Comparison of ENCODE assay signal across 11 cellular contexts in the genomic region with DNA sequence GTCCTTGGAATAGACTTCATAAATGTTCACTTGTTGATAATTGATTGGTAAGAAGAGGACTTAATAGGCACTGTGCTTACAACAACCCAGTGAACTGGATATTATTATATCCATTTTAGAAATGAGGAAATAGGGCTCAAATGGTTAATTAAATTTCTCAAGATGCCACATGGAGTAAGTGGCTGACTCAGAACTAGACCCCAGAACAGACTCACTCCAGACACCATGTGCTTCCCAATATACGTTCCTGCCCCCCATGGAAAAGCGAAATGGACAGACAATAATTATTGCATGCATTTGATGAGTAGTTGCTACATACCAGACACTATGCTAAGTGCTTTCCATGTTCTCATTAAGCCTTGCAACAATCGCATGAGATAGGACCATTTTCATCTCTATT. TPM values are rescaled to one million over a fixed set of nuclear protein-coding genes. Genes with fewer than 3 reads are reported as not detected.
A peak's percentile ranks its signal among the peaks of the same experiment; 100 is the strongest.
DNase-seq lines count a peak whose midpoint lies in the region; ATAC-seq, FAIRE-seq and TF ChIP-seq lines count a peak whose summit lies in the region.
"Had no signal": no experiment of that assay in that cellular context is flagged by ENCODE, and none has a peak within 500 bp of the region (broad histone marks: within the 10 kb centered on the region; RNA-seq: fewer than 3 reads in every experiment).

No MANE protein-coding gene starts in this region.

- ATAC-seq in GM19463 (IDR thresholded peaks at IDR 0.05; ENCODE audit: unreplicated experiment) = no peak
- no peak for ATAC-seq in HG03521 (IDR thresholded peaks at IDR 0.05; ENCODE audit: unreplicated experiment)

- no peaks in the 10 kb centered on the region for H3K9me2 ChIP-seq in MM.1S (replicated peaks; ENCODE audit: insufficient read depth, low read length)

- H3K36me3 Mint-ChIP-seq in CD4-positive, alpha-beta memory T cell = no peaks in the 10 kb centered on the region

- POLR2A ChIA-PET in CD4-positive, alpha-beta memory T cell (lab: Charles Lee; ENCODE audit: partially characterized antibody) = no interaction called here

- H3K27me3 ChIP-seq in CD4-positive, alpha-beta memory T cell (ENCODE audit: insufficient read depth, low read length) = peaks cover 3% of the 10 kb centered on the region
- H3K27me3 ChIP-seq in MM.1S (replicated peaks; ENCODE audit: insufficient read depth, low read length) (no peaks in the 10 kb centered on the region), neuron (ENCODE audit: insufficient read depth, low read length) (peaks cover 10% of the 10 kb centered on the region)
- H3K27me3 ChIP-seq: uterus had no signal

- intact Hi-C loops in CD4-positive, alpha-beta memory T cell (cut with micrococcal nuclease) = no loop called here

- no peak overlapping the region for H3K9ac ChIP-seq in MM.1S (ENCODE audit: low read length)

- no peak overlapping the region for H3K27ac Mint-ChIP-seq in CD4-positive, alpha-beta memory T cell

- H3F3A ChIP-seq in MM.1S (ENCODE audit: insufficient read depth, low read length) = peaks cover 4% of the 10 kb centered on the region; the same call in 1 of the 2 replicates

- H4K20me1 ChIP-seq in MM.1S (ENCODE audit: insufficient read depth, low read length) = no peaks in the 10 kb centered on the region

- no peak overlapping the region for H3K27ac ChIP-seq in CD4-positive, alpha-beta memory T cell (ENCODE audit: low read depth, low read length)
- H3K27ac ChIP-seq in MM.1S (ENCODE audit: low read length) = no peak overlapping the region
- H3K27ac ChIP-seq in coronary artery = peak overlapping the region; percentile 82 to 92

- CTCF ChIA-PET in CD4-positive, alpha-beta memory T cell (lab: Charles Lee; ENCODE audit: partially characterized antibody) = no interaction called here

- FAIRE-seq in D721Med (lab: Jason Lieb, UNC) = no peak
- FAIRE-seq: endometrium had no signal

- H3K9me3 ChIP-seq in CD4-positive, alpha-beta memory T cell (ENCODE audit: control insufficient read depth in 1 of 2, low read length in 2 of 2) = no peaks in the 10 kb centered on the region
- no peaks in the 10 kb centered on the region for H3K9me3 ChIP-seq in MM.1S (replicated peaks; ENCODE audit: insufficient read depth, low read length)
- H3K9me3 ChIP-seq in neuron (ENCODE audit: low read length) = no peaks in the 10 kb centered on the region
- H3K9me3 ChIP-seq: uterus had no signal

- peaks cover 31 to 36% of the 10 kb centered on the region in 2 donors for H3K27me3 Mint-ChIP-seq in CD4-positive, alpha-beta memory T cell

- no peak for DNase-seq in CD4-positive, alpha-beta memory T cell
- no peak for DNase-seq in MM.1S
- DNase-seq in coronary artery (ENCODE audit: low spot score) = no peak
- DNase-seq in D721Med (ENCODE audit: insufficient read length, low spot score) = no peak
- DNase-seq in NCI-H748 treated with DMSO at 0.1 percent for 48 hours (lab: John Stamatoyannopoulos, UW) = no peak
- DNase-seq: NCI-H146, uterus had no signal

- peak overlapping the region in 6 of 8 donors; percentile 46 to 74 (median 62) for H3K4me3 Mint-ChIP-seq in CD4-positive, alpha-beta memory T cell

- no peaks in the 10 kb centered on the region for H3K79me2 ChIP-seq in MM.1S (ENCODE audit: low read length)

- H3K4me1 ChIP-seq in CD4-positive, alpha-beta memory T cell (ENCODE audit: insufficient read depth, low read length) = peaks cover 4% of the 10 kb centered on the region
- 0 out of 2 replicates have a peak, but pooled peaks cover 3% of the 10 kb centered on the region for H3K4me1 ChIP-seq in MM.1S (ENCODE audit: low read length)
- peaks cover 13% of the 10 kb centered on the region for H3K4me1 ChIP-seq in neuron (ENCODE audit: insufficient read depth, low read length)
- H3K4me1 ChIP-seq: uterus had no signal

- peak overlapping the region; percentile 84 for H3K4me2 ChIP-seq in MM.1S (ENCODE audit: low read depth, low read length)

- H2AFZ ChIP-seq in MM.1S (ENCODE audit: low read length) = peak overlapping the region; percentile 57; the same call in 1 of the 2 replicates
- peak overlapping the region; percentile 95 for H2AFZ ChIP-seq in neuron (ENCODE audit: low read depth, low read length)

- H3K4me3 ChIP-seq in CD4-positive, alpha-beta memory T cell (ENCODE audit: low read length in 2 of 2) = no peak overlapping the region
- H3K4me3 ChIP-seq in MM.1S (ENCODE audit: low read length) = peak overlapping the region; percentile 66
- peak overlapping the region; percentile 74 for H3K4me3 ChIP-seq in coronary artery
- H3K4me3 ChIP-seq in neuron (ENCODE audit: low read length) = peak overlapping the region; percentile 92

- TF ChIP-seq CTCF in MM.1S (IDR thresholded peaks at IDR 0.05; ENCODE audit: low read length) (no peak), coronary artery (IDR thresholded peaks at IDR 0.05) (no peak), D721Med (IDR thresholded peaks at IDR 0.05; ENCODE audit: insufficient read depth, missing control alignments) (no peak)

- peaks cover 4 to 18% (median 13%) of the 10 kb centered on the region in 4 donors for H3K4me1 Mint-ChIP-seq in CD4-positive, alpha-beta memory T cell

- peaks cover 0 to 4% (median under 1%) of the 10 kb centered on the region in 8 donors for H3K9me3 Mint-ChIP-seq in CD4-positive, alpha-beta memory T cell

- no peaks in the 10 kb centered on the region for H3K36me3 ChIP-seq in CD4-positive, alpha-beta memory T cell (ENCODE audit: insufficient read depth, low read length)
- H3K36me3 ChIP-seq in MM.1S (replicated peaks; ENCODE audit: insufficient read depth, low read length) = no peaks in the 10 kb centered on the region
- no peaks in the 10 kb centered on the region for H3K36me3 ChIP-seq in neuron (ENCODE audit: insufficient read depth, low read length)
- H3K36me3 ChIP-seq: uterus had no signal

RNA-seq across cellular contexts. Expression of gene ANKS1B, which starts 0.9 kb away (rescaled TPM):
- total RNA-seq in CD4-positive, alpha-beta memory T cell = under 1 TPM; 0.28 to 0.55 TPM
- not detected for polyA plus RNA-seq in CD4-positive, alpha-beta memory T cell

Comparison
In these comparisons a context has a peak if more than half of its experiments do, and no peak if none do; other contexts are left out.
1. H3K27ac ChIP-seq: peak in coronary artery (2 of 2); none in CD4-positive, alpha-beta memory T cell (single experiment) and MM.1S (single experiment).
2. H3K4me3 ChIP-seq: peak in MM.1S (single experiment), coronary artery (single experiment) and neuron (single experiment); none in CD4-positive, alpha-beta memory T cell (0 of 2).